In genomic region chr3:100359030-100359429, GRCh38 we compare ENCODE assay signal across 1 cellular context.
TF ChIP-seq lines count a peak whose summit lies in the region.

No MANE protein-coding gene starts in this region.

TF ChIP-seq in WTC11, 78 proteins besides CTCF, POLR2A, EP300 and RAD21 (continued from another document):
- no peak for TF ChIP-seq ZNF512 (CRISPR knock-in tag; IDR thresholded peaks at IDR 0.05; ENCODE audit: borderline replicate concordance)
- TF ChIP-seq ZNF416 (CRISPR knock-in tag; IDR thresholded peaks at IDR 0.05) = no peak
- TF ChIP-seq ATF3 (CRISPR knock-in tag; conservative IDR thresholded peaks at IDR 0.05) = no peak
- no peak for TF ChIP-seq GTF2I (CRISPR knock-in tag; conservative IDR thresholded peaks at IDR 0.05)
- no peak for TF ChIP-seq ZNF317 (CRISPR knock-in tag; IDR thresholded peaks at IDR 0.05; ENCODE audit: borderline replicate concordance, low read depth)
- TF ChIP-seq NR1H2 (CRISPR knock-in tag; IDR thresholded peaks at IDR 0.05) = no peak
- TF ChIP-seq EMX1 (CRISPR knock-in tag; IDR thresholded peaks at IDR 0.05) = no peak
TF ChIP-seq in WTC11: peak in this region for 0.
